In the genomic region with DNA sequence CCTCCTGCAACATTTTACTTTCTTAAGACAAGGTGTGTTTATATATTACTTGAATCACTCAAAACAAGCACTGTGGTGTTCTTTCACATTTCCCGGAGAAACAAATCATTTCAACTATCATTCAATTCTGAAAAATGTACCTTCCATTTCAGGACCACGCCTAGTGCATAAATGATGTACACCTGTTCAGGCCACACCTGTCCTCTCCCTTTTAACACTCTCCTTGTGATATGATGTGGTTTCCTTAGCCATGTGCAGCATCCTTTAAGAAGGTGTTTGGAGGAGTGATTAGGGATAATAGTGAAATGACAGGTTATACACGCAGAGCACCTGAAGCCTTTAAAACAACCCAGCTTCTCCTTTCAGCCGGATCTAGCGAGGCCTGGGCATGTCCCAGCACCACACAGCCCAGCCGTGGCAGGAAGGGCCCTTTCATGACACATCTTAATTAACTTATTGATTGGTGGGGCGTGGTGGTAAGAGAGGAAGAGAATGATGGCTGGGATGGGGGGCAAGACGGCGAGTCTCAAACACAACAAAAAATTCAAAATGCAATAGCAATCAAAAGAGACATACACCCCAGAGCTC, we compare ENCODE assay signal across 9 cellular contexts. TPM values are rescaled to one million over a fixed set of nuclear protein-coding genes. Genes with fewer than 3 reads are reported as not detected.
DNase-seq lines count a peak whose midpoint lies in the region; ATAC-seq and TF ChIP-seq lines count a peak whose summit lies in the region.
"Had no signal": no experiment of that assay in that cellular context is flagged by ENCODE, and none has a peak within 500 bp of the region (broad histone marks: within the 10 kb centered on the region; RNA-seq: fewer than 3 reads in every experiment).

No MANE protein-coding gene starts in this region.

- H2AFZ ChIP-seq in HCT116 (ENCODE audit: low read depth, low read length, poor library complexity, severe bottlenecking), result peak overlapping the region; percentile 98

- TF ChIP-seq RAD21 in HCT116 (IDR thresholded peaks at IDR 0.05; ENCODE audit: low read depth), result no peak

- RAD21 ChIA-PET in HCT116 (lab: Charles Lee; ENCODE audit: low non-redundant PET in 1 of 2, low total read pairs in 2 of 2, uncharacterized antibody in 2 of 2, unreplicated experiment in 2 of 2), result no interaction called here

- no peak for TF ChIP-seq POLR2A in HCT116 (IDR thresholded peaks at IDR 0.05; ENCODE audit: borderline replicate concordance, extremely low read depth, insufficient read depth, insufficient read length)

- H3K4me3 ChIP-seq in A673 (ENCODE audit: low read depth, low read length, poor library complexity, severe bottlenecking) (peak overlapping the region; percentile 51), HCT116 (replicated peaks in 1 of 2; ENCODE audit: low read depth in 1 of 2, low read length in 2 of 2) (peak overlapping the region in 1 of 2 experiments; percentile 65), choroid plexus epithelial cell (ENCODE audit: low read depth, low read length) (peak overlapping the region; percentile 54), mucosa of stomach (ENCODE audit: low read length) (peak overlapping the region; percentile 32)

- no peaks in the 10 kb centered on the region for H4K20me1 ChIP-seq in HCT116 (ENCODE audit: insufficient read depth)

- ATAC-seq in HCT116, result no peak

- CTCF ChIA-PET in A673 (lab: Charles Lee) (no interaction called here), HCT116 (lab: Charles Lee) (no interaction called here)

- H3K9me3 ChIP-seq in A673 (ENCODE audit: low read depth, low read length, poor library complexity, severe bottlenecking) (no peaks in the 10 kb centered on the region), HCT116 (ENCODE audit: control insufficient read depth in 1 of 2, insufficient read depth in 1 of 2, low read depth in 1 of 2, low read length in 2 of 2) (no peaks in the 10 kb centered on the region), mucosa of stomach (ENCODE audit: control insufficient read depth, low read length) (no peaks in the 10 kb centered on the region)

- H3K4me1 ChIP-seq in A673 (ENCODE audit: insufficient read depth, low read length, poor library complexity, severe bottlenecking) (peaks cover 14% of the 10 kb centered on the region), HCT116 (ENCODE audit: control insufficient read depth in 1 of 2, insufficient read depth in 2 of 2, low read length in 2 of 2) (peaks cover 42 to 67% of the 10 kb centered on the region in 2 experiments), mucosa of stomach (ENCODE audit: control insufficient read depth, insufficient read depth, low read length) (peaks cover 37% of the 10 kb centered on the region)

- H3K36me3 ChIP-seq in A673 (ENCODE audit: insufficient read depth, low read length, poor library complexity, severe bottlenecking) (no peaks in the 10 kb centered on the region), HCT116 (ENCODE audit: control insufficient read depth in 1 of 2, insufficient read depth in 2 of 2, low read length in 2 of 2) (no peaks in the 10 kb centered on the region), mucosa of stomach (ENCODE audit: control insufficient read depth, insufficient read depth, low read length) (no peaks in the 10 kb centered on the region)

- TF ChIP-seq CTCF in A673 (conservative IDR thresholded peaks at IDR 0.05; ENCODE audit: low read depth, low read length), result no peak
- TF ChIP-seq CTCF in HCT116 (IDR thresholded peaks at IDR 0.05 in 2 of 3, conservative IDR thresholded peaks at IDR 0.05 in 1 of 3; ENCODE audit: borderline replicate concordance in 1 of 3, insufficient read depth in 1 of 3, low read depth in 2 of 3, low read length in 2 of 3), result no peak
- no peak for TF ChIP-seq CTCF in choroid plexus epithelial cell (conservative IDR thresholded peaks at IDR 0.05; ENCODE audit: low read depth, low read length)

- DNase-seq in A673 (ENCODE audit: low spot score), result no peak
- DNase-seq in HCT116 (ENCODE audit: low read depth, low spot score), result no peak
- no peak for DNase-seq in choroid plexus epithelial cell (ENCODE audit: low read depth)
- no peak for DNase-seq in posterior cingulate gyrus
- DNase-seq in DMS 273 (lab: John Stamatoyannopoulos, UW; ENCODE audit: unreplicated experiment), result no peak
- no peak for DNase-seq in T1000 (lab: John Stamatoyannopoulos, UW)
- no peak for DNase-seq in KG1 (lab: John Stamatoyannopoulos, UW)
- DNase-seq: NCI-H2029 treated with DMSO at 0.1 percent for 48 hours had no signal

- H3K27me3 ChIP-seq in A673 (replicated peaks; ENCODE audit: insufficient read depth, low read depth, low read length, poor library complexity) (peaks cover 14% of the 10 kb centered on the region), HCT116 (ENCODE audit: insufficient read depth, low read length) (peaks cover 14% of the 10 kb centered on the region; the same call in 1 of the 2 replicates), mucosa of stomach (ENCODE audit: control insufficient read depth, insufficient read depth, low read length) (peaks cover 4% of the 10 kb centered on the region)

- peak overlapping the region; percentile 42 for H3K9ac ChIP-seq in HCT116 (ENCODE audit: low read length)
- peak overlapping the region; percentile 61 for H3K9ac ChIP-seq in mucosa of stomach (ENCODE audit: low read length)

- no peaks in the 10 kb centered on the region for H3K9me2 ChIP-seq in HCT116 (ENCODE audit: insufficient read depth)

- BruUV-seq in A673 (replicated peaks; lab: Mats Ljungman, UMichigan) (no TSS peak), HCT116 (replicated peaks; lab: Mats Ljungman, UMichigan) (no TSS peak)

- POLR2A ChIA-PET in A673 (lab: Charles Lee; ENCODE audit: low non-redundant PET) (interaction anchor here (0.7 kb wide), 1 partner anchor 1261 kb away, joined by 3 read pairs; no protein-coding TSS in a partner anchor), HCT116 (lab: Charles Lee) (no interaction called here)

- no peaks in the 10 kb centered on the region for H3K79me2 ChIP-seq in HCT116 (ENCODE audit: insufficient read depth, low read length)

- intact Hi-C loops in A673 (cut with micrococcal nuclease; ENCODE audit: unreplicated experiment), result no loop called here
- intact Hi-C loops in HCT116 (cut with micrococcal nuclease), result loop anchor here (10.0 kb wide), 1 partner anchor 154 kb away; no protein-coding TSS in a partner anchor
- intact Hi-C loops in posterior cingulate gyrus (cut with DNase I), result no loop called here

- H3K27ac ChIP-seq in A673 (ENCODE audit: low read depth, low read length, poor library complexity, severe bottlenecking) (no peak overlapping the region), HCT116 (ENCODE audit: low read depth, low read length) (no peak overlapping the region)

- H3K4me2 ChIP-seq in HCT116 (ENCODE audit: low read length), result peak overlapping the region; percentile 97

TF ChIP-seq in HCT116, 20 proteins besides CTCF, POLR2A, EP300 and RAD21:
- TF ChIP-seq, protein P1, sequence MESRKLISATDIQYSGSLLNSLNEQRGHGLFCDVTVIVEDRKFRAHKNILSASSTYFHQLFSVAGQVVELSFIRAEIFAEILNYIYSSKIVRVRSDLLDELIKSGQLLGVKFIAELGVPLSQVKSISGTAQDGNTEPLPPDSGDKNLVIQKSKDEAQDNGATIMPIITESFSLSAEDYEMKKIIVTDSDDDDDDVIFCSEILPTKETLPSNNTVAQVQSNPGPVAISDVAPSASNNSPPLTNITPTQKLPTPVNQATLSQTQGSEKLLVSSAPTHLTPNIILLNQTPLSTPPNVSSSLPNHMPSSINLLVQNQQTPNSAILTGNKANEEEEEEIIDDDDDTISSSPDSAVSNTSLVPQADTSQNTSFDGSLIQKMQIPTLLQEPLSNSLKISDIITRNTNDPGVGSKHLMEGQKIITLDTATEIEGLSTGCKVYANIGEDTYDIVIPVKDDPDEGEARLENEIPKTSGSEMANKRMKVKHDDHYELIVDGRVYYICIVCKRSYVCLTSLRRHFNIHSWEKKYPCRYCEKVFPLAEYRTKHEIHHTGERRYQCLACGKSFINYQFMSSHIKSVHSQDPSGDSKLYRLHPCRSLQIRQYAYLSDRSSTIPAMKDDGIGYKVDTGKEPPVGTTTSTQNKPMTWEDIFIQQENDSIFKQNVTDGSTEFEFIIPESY (IDR thresholded peaks at IDR 0.05; ENCODE audit: extremely low read depth, insufficient replicate concordance, low read length), result no peak
- no peak for TF ChIP-seq TCF7L2 (IDR thresholded peaks at IDR 0.05; ENCODE audit: borderline replicate concordance, extremely low read depth, insufficient read depth, insufficient read length)
- no peak for TF ChIP-seq SP1 (IDR thresholded peaks at IDR 0.05; ENCODE audit: low read depth)
- no peak for TF ChIP-seq ELF1 (IDR thresholded peaks at IDR 0.05; ENCODE audit: borderline replicate concordance, low read depth)
- TF ChIP-seq, protein P2, sequence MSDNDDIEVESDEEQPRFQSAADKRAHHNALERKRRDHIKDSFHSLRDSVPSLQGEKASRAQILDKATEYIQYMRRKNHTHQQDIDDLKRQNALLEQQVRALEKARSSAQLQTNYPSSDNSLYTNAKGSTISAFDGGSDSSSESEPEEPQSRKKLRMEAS (IDR thresholded peaks at IDR 0.05), result no peak
- no peak for TF ChIP-seq ZNF274 (IDR thresholded peaks at IDR 0.05; ENCODE audit: low read depth, low read length)
- no peak for TF ChIP-seq ZFX (IDR thresholded peaks at IDR 0.05)
- no peak for TF ChIP-seq POLR2AphosphoS5 (IDR thresholded peaks at IDR 0.05; ENCODE audit: low read depth, low read length)
- no peak for TF ChIP-seq CBX3 (IDR thresholded peaks at IDR 0.05; ENCODE audit: low read depth)
TF ChIP-seq in HCT116: peak in this region for 0.

RNA-seq across cellular contexts. Expression of a gene that starts 26.9 kb away (rescaled TPM):
- total RNA-seq in A673 (2021) (34.0 and 38.3 TPM in 2 replicates), HCT116 (2021; ENCODE audit: unreplicated experiment) (96.2 TPM)
- 35.7 and 41.2 TPM in 2 replicates for polyA plus RNA-seq in HCT116 (2012)
